8 cellular contexts compared by ENCODE assay signal in genomic region chr2:68157402-68158133, GRCh38. TPM values are rescaled to one million over a fixed set of nuclear protein-coding genes. Genes with fewer than 3 reads are reported as not detected.
A peak's percentile ranks its signal among the peaks of the same experiment; 100 is the strongest.
DNase-seq lines count a peak whose midpoint lies in the region; ATAC-seq and TF ChIP-seq lines count a peak whose summit lies in the region.

Gene PNO1, plus strand, starts transcription at chr2:68157888. Its CDS starts 47 bp downstream, at chr2:68157935.

- H3K4me1 Mint-ChIP-seq in activated B cell treated with CpG ODN at 0.5 μM for 24 hours = peaks cover 55% of the 10 kb centered on the region
- H3K4me1 Mint-ChIP-seq in immature natural killer cell = peaks cover 37 to 53% of the 10 kb centered on the region in 2 donors

- intact Hi-C loops in activated B cell treated with CpG ODN at 0.5 μM for 24 hours (cut with micrococcal nuclease) = loop anchor here (1.0 to 2.0 kb wide), 6 partner anchors 15 to 310 kb away; partner anchors contain the start of genes APLF, C1D, FBXO48 and PPP3R1

- ATAC-seq in HG03196 (IDR thresholded peaks at IDR 0.05; ENCODE audit: unreplicated experiment) = peak; percentile 91
- ATAC-seq in activated B cell treated with CpG ODN at 0.5 μM for 24 hours (ENCODE audit: low read depth) = peak; percentile 95

- DNase-seq in AG08395 (ENCODE audit: low spot score) (peak; percentile 99), NCI-H345 (lab: John Stamatoyannopoulos, UW) (peak; percentile 94), activated B cell treated with CpG ODN at 0.5 μM for 24 hours (peak; percentile 94), caudate nucleus (lab: John Stamatoyannopoulos, UW) (peak; percentile 66 to 98 (median 93)), immature natural killer cell (peak; percentile 98), smooth muscle cell of the brain vasculature (ENCODE audit: low read depth, low spot score) (peak; percentile 90)

- in situ Hi-C loops in GM18951 (cut with MboI; ENCODE audit: low sequenced_read_pairs, unreplicated experiment) = no loop called here

- H3K27me3 Mint-ChIP-seq in activated B cell treated with CpG ODN at 0.5 μM for 24 hours = no peaks in the 10 kb centered on the region
- H3K27me3 Mint-ChIP-seq in immature natural killer cell (ENCODE audit: low read depth in 3 of 3) = peaks cover 5 to 12% (median 6%) of the 10 kb centered on the region in 3 donors

- H3K9me3 Mint-ChIP-seq in activated B cell treated with CpG ODN at 0.5 μM for 24 hours (no peaks in the 10 kb centered on the region), immature natural killer cell (no peaks in the 10 kb centered on the region)

- H3K27ac ChIP-seq in caudate nucleus (ENCODE audit: low read depth, low read length) = peak within 1 kb of the TSS; percentile 100

- peak; percentile 44 for TF ChIP-seq POLR2A in GM18951 (IDR thresholded peaks at IDR 0.05; ENCODE audit: extremely low read depth, insufficient read depth, insufficient read length)

- peak within 1 kb of the TSS; percentile 99 for H3K4me3 Mint-ChIP-seq in activated B cell treated with CpG ODN at 0.5 μM for 24 hours
- peak within 1 kb of the TSS; percentile 91 to 99 (median 96) for H3K4me3 Mint-ChIP-seq in immature natural killer cell

- peak within 1 kb of the TSS; percentile 100 for H3K27ac Mint-ChIP-seq in activated B cell treated with CpG ODN at 0.5 μM for 24 hours
- peak within 1 kb of the TSS; percentile 97 to 100 (median 100) for H3K27ac Mint-ChIP-seq in immature natural killer cell

- TF ChIP-seq CTCF in activated B cell treated with CpG ODN at 0.5 μM for 24 hours (IDR thresholded peaks at IDR 0.05) = no peak

- CTCF ChIA-PET in activated B cell treated with CpG ODN at 0.5 μM for 24 hours (lab: Charles Lee) = interaction anchor here (0.7 to 3.1 kb wide), 3 partner anchors 34 to 94 kb away, joined by 3 to 13 read pairs (median 3); no protein-coding TSS in a partner anchor

- H3K36me3 Mint-ChIP-seq in activated B cell treated with CpG ODN at 0.5 μM for 24 hours (ENCODE audit: low read depth) = peaks cover 50% of the 10 kb centered on the region
- peaks cover 14 to 15% (median 14%) of the 10 kb centered on the region in 3 donors for H3K36me3 Mint-ChIP-seq in immature natural killer cell

- POLR2A ChIA-PET in activated B cell treated with CpG ODN at 0.5 μM for 24 hours (lab: Charles Lee) = interaction anchor here (0.6 to 2.5 kb wide), 10 partner anchors 11 to 310 kb away, joined by 3 to 24 read pairs (median 6); partner anchors contain the start of genes APLF, C1D, FBXO48 and PLEK

RNA-seq across cellular contexts. Expression of gene PNO1, which starts in this region (rescaled TPM):
- total RNA-seq in activated B cell treated with CpG ODN at 0.5 μM for 24 hours = 22.1 and 24.9 TPM in 2 replicates
- 10 to 100 TPM; 14.8 to 15.5 (median 14.8) TPM for polyA plus RNA-seq in immature natural killer cell

Comparison
In these comparisons a context has a peak if more than half of its experiments do, and no peak if none do; other contexts are left out.
1. Peak in every context shown above with its lines: DNase-seq, ATAC-seq and H3K27ac ChIP-seq.